31 cellular contexts compared by ENCODE assay signal in genomic region chr5:1059884-1060263, GRCh38. TPM values are rescaled to one million over a fixed set of nuclear protein-coding genes. Genes with fewer than 3 reads are reported as not detected.
DNase-seq lines count a peak whose midpoint lies in the region; ATAC-seq and TF ChIP-seq lines count a peak whose summit lies in the region.
"Had no signal": no experiment of that assay in that cellular context is flagged by ENCODE, and none has a peak within 500 bp of the region (broad histone marks: within the 10 kb centered on the region; RNA-seq: fewer than 3 reads in every experiment).

No MANE protein-coding gene starts in this region.

- H3K27ac ChIP-seq in right cardiac atrium (ENCODE audit: low read length) (no peak overlapping the region), gastrocnemius medialis (no peak overlapping the region)
- no peak overlapping the region for H3K27ac ChIP-seq in CD8-positive, alpha-beta T cell (ENCODE audit: low read depth, low read length)
- H3K27ac ChIP-seq: PC-9 had no signal

- H3K9me3 ChIP-seq in right cardiac atrium (ENCODE audit: control insufficient read depth, low read length) (no peaks in the 10 kb centered on the region), gastrocnemius medialis (no peaks in the 10 kb centered on the region)
- no peaks in the 10 kb centered on the region for H3K9me3 ChIP-seq in CD8-positive, alpha-beta T cell (ENCODE audit: low read length)
- H3K9me3 ChIP-seq: Caco-2, MG63 had no signal

- no peak for TF ChIP-seq POLR2A in gastrocnemius medialis (IDR thresholded peaks at IDR 0.05)

- no peak overlapping the region for H3K4me3 ChIP-seq in right cardiac atrium (ENCODE audit: low read length)
- H3K4me3 ChIP-seq in CD8-positive, alpha-beta T cell (ENCODE audit: low read depth, low read length) = no peak overlapping the region
- H3K4me3 ChIP-seq in gastrocnemius medialis = no peak overlapping the region
- H3K4me3 ChIP-seq: GM12878, MG63, PC-9 had no signal

- no peak for ATAC-seq in right cardiac atrium
- no peak for ATAC-seq in left cardiac atrium
- ATAC-seq in left lobe of liver = peak; percentile 83
- ATAC-seq in CD8-positive, alpha-beta T cell = no peak
- ATAC-seq in gastrocnemius medialis = no peak
- ATAC-seq: GM12878 had no signal

- DNase-seq in right cardiac atrium (peak; percentile 10 to 51 (median 43)), left cardiac atrium (no peak), chondrocyte (ENCODE audit: low spot score) (peak; percentile 72), left lobe of liver (ENCODE audit: low spot score) (peak; percentile 89), gastrocnemius medialis (no peak)
- DNase-seq in CD8-positive, alpha-beta T cell = no peak
- DNase-seq in stimulated activated CD4-positive, alpha-beta T cell treated with anti-CD3 and anti-CD28 coated beads, Interleukin-12 subunit alpha, Interleukin-12 subunit beta, amount 100 ng/mL, for 4 hours = no peak
- DNase-seq: C1 segment of cervical spinal cord; Caco-2; CD4-positive, alpha-beta memory T cell; DMS 273 treated with DMSO at 0.1 percent for 48 hours; DMS79; EL; GDM1; GOT3; HCEC 1CT; IMR-90; KG1; MG63; NCI-H1105 treated with DMSO at 0.1 percent for 48 hours; NCI-H146; NCI-H1930; NCI-H2107; NCI-H446; NCI-H524 treated with DMSO at 0.1 percent for 48 hours; NCI-H774; NK-92 treated with Interleukin-12 subunit alpha and Interleukin-12 subunit beta, amount 100 ng/mL, for 24 hours; PC-9; RPMI8226; SHP77 treated with DMSO at 0.1 percent for 48 hours had no signal

- intact Hi-C loops in right cardiac atrium (cut with DNase I) (no loop called here), left cardiac atrium (cut with DNase I) (no loop called here), gastrocnemius medialis (cut with DNase I; ENCODE audit: low total_unique reads) (no loop called here)
- intact Hi-C loops in CD8-positive, alpha-beta T cell (cut with DNase I, micrococcal nuclease) = no loop called here

- H3K36me3 ChIP-seq in CD8-positive, alpha-beta T cell (ENCODE audit: insufficient read depth, low read length) = peaks cover 11% of the 10 kb centered on the region
- H3K36me3 ChIP-seq in gastrocnemius medialis = no peaks in the 10 kb centered on the region

- no peaks in the 10 kb centered on the region for H3K4me1 ChIP-seq in right cardiac atrium (ENCODE audit: control insufficient read depth, insufficient read depth, low read length)
- no peaks in the 10 kb centered on the region for H3K4me1 ChIP-seq in CD8-positive, alpha-beta T cell (ENCODE audit: insufficient read depth, low read length)
- no peaks in the 10 kb centered on the region for H3K4me1 ChIP-seq in gastrocnemius medialis
- H3K4me1 ChIP-seq: Caco-2 had no signal

- in situ Hi-C loops in gastrocnemius medialis (cut with MboI; ENCODE audit: low sequenced_read_pairs in 4 of 4) = no loop called here

- POLR2A ChIA-PET in CD8-positive, alpha-beta T cell (lab: Charles Lee) = interaction anchor here (0.7 kb wide), 1 partner anchor 72 kb away, joined by 3 read pairs; no protein-coding TSS in a partner anchor

- H3K27me3 Mint-ChIP-seq in chondrocyte (ENCODE audit: low read depth) = peaks cover 2% of the 10 kb centered on the region
- no peaks in the 10 kb centered on the region for H3K27me3 Mint-ChIP-seq in CD8-positive, alpha-beta T cell (ENCODE audit: low read depth)
- H3K27me3 Mint-ChIP-seq: CD4-positive, alpha-beta memory T cell had no signal

- TF ChIP-seq CTCF in chondrocyte (IDR thresholded peaks at IDR 0.05) (no peak), gastrocnemius medialis (IDR thresholded peaks at IDR 0.05 in 4 of 5, conservative IDR thresholded peaks at IDR 0.05 in 1 of 5) (no peak)
- no peak for TF ChIP-seq CTCF in CD8-positive, alpha-beta T cell (IDR thresholded peaks at IDR 0.05)

- no peak overlapping the region for H3K27ac Mint-ChIP-seq in chondrocyte (ENCODE audit: unreplicated experiment)
- no peak overlapping the region for H3K27ac Mint-ChIP-seq in CD8-positive, alpha-beta T cell
- H3K27ac Mint-ChIP-seq: CD4-positive, alpha-beta memory T cell had no signal

- no peaks in the 10 kb centered on the region for H3K9me3 Mint-ChIP-seq in chondrocyte (ENCODE audit: low read depth)
- H3K9me3 Mint-ChIP-seq in CD8-positive, alpha-beta T cell = no peaks in the 10 kb centered on the region
- H3K9me3 Mint-ChIP-seq: CD4-positive, alpha-beta memory T cell had no signal

- H3K27me3 ChIP-seq in right cardiac atrium (ENCODE audit: control insufficient read depth, insufficient read depth) = no peaks in the 10 kb centered on the region
- H3K27me3 ChIP-seq in CD8-positive, alpha-beta T cell (ENCODE audit: insufficient read depth, low read length) = no peaks in the 10 kb centered on the region
- H3K27me3 ChIP-seq in gastrocnemius medialis = no peaks in the 10 kb centered on the region
- H3K27me3 ChIP-seq: MG63 had no signal

- no peaks in the 10 kb centered on the region for H3K36me3 Mint-ChIP-seq in chondrocyte (ENCODE audit: low read depth)
- peaks cover 57% of the 10 kb centered on the region for H3K36me3 Mint-ChIP-seq in CD8-positive, alpha-beta T cell

- no peaks in the 10 kb centered on the region for H3K4me1 Mint-ChIP-seq in chondrocyte (ENCODE audit: low read depth)
- no peaks in the 10 kb centered on the region for H3K4me1 Mint-ChIP-seq in CD8-positive, alpha-beta T cell (ENCODE audit: low read depth)
- H3K4me1 Mint-ChIP-seq: CD4-positive, alpha-beta memory T cell had no signal

- no peak overlapping the region for H3K4me3 Mint-ChIP-seq in chondrocyte (ENCODE audit: unreplicated experiment)
- no peak overlapping the region for H3K4me3 Mint-ChIP-seq in CD8-positive, alpha-beta T cell
- H3K4me3 Mint-ChIP-seq: CD4-positive, alpha-beta memory T cell had no signal

- 87% methylated on average over 17 of the region's 17 CpGs for WGBS in right cardiac atrium

- CTCF ChIA-PET in CD8-positive, alpha-beta T cell (lab: Charles Lee) = interaction anchor here (1.0 kb wide), 1 partner anchor 81 kb away, joined by 4 read pairs; no protein-coding TSS in a partner anchor

RNA-seq across cellular contexts. Expression of gene NKD2, which starts 51.3 kb away (rescaled TPM):
- total RNA-seq in right cardiac atrium = 1 to 10 TPM; 1.9 to 8.6 (median 3.1) TPM
- 2.6 TPM for polyA plus RNA-seq in right cardiac atrium
- total RNA-seq in left cardiac atrium = 10 to 100 TPM in 1 of 2 donors, 1 to 10 TPM in 1; 4.4 to 10.4 TPM
- not detected in 3 replicates for total RNA-seq in chondrocyte
- total RNA-seq in left lobe of liver = 1.6 TPM
- total RNA-seq in CD8-positive, alpha-beta T cell = under 1 TPM in 1 of 2 experiments, not detected in 1; 0.33 TPM
- not detected for total RNA-seq in gastrocnemius medialis
- total RNA-seq: CD4-positive, alpha-beta memory T cell; IMR-90 had no signal
- polyA plus RNA-seq: CD4-positive, alpha-beta memory T cell; IMR-90 had no signal

RNA-seq across cellular contexts. Expression of gene SLC12A7, which starts 52.0 kb away (rescaled TPM):
- total RNA-seq in right cardiac atrium (10 to 100 TPM; 57.2 to 80.5 (median 65.6) TPM), left cardiac atrium (10 to 100 TPM; 53.7 to 54.1 TPM), chondrocyte (2.0 to 4.9 TPM (median 3.7 TPM) in 3 replicates), left lobe of liver (56.5 TPM), gastrocnemius medialis (1 to 10 TPM; 1.6 to 5.3 (median 3.5) TPM)
- polyA plus RNA-seq in right cardiac atrium = 28.5 TPM
- total RNA-seq in CD8-positive, alpha-beta T cell = 10 to 100 TPM; 49.0 to 54.2 TPM

Comparison
In these comparisons a context has a peak if more than half of its experiments do, and no peak if none do; other contexts are left out.
1. DNase-seq: peak in right cardiac atrium (3 of 3), chondrocyte (single experiment) and left lobe of liver (single experiment); none in left cardiac atrium (single experiment), CD8-positive, alpha-beta T cell (0 of 7), stimulated activated CD4-positive, alpha-beta T cell treated with anti-CD3 and anti-CD28 coated beads, Interleukin-12 subunit alpha, Interleukin-12 subunit beta, amount 100 ng/mL, for 4 hours (single experiment) and gastrocnemius medialis (0 of 2).